Comparison of ENCODE assay signal across 1 cellular context in the genomic region with DNA sequence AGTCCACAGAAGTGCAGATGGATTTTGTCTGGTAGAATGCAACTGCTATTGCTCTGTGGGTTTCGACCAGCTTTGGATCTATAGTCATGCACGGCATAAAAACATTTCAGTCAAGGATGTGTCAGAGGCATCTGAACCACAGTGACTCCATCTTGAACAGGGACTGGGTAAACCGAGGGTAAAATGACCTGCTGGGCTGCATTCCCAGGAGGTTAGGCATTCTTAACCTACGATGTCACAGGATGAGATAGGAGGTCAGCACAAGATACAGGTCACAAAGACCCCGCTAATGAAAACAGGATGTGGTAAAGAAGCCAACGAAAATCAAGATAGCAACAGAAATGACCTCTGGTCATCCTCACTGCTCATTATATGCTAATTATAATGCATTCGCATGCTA.
TF ChIP-seq lines count a peak whose summit lies in the region.

No MANE protein-coding gene starts in this region.

TF ChIP-seq in K562, 482 proteins besides CTCF, POLR2A, EP300 and RAD21 (continued from another document and continues in another):
- TF ChIP-seq, protein P1, sequence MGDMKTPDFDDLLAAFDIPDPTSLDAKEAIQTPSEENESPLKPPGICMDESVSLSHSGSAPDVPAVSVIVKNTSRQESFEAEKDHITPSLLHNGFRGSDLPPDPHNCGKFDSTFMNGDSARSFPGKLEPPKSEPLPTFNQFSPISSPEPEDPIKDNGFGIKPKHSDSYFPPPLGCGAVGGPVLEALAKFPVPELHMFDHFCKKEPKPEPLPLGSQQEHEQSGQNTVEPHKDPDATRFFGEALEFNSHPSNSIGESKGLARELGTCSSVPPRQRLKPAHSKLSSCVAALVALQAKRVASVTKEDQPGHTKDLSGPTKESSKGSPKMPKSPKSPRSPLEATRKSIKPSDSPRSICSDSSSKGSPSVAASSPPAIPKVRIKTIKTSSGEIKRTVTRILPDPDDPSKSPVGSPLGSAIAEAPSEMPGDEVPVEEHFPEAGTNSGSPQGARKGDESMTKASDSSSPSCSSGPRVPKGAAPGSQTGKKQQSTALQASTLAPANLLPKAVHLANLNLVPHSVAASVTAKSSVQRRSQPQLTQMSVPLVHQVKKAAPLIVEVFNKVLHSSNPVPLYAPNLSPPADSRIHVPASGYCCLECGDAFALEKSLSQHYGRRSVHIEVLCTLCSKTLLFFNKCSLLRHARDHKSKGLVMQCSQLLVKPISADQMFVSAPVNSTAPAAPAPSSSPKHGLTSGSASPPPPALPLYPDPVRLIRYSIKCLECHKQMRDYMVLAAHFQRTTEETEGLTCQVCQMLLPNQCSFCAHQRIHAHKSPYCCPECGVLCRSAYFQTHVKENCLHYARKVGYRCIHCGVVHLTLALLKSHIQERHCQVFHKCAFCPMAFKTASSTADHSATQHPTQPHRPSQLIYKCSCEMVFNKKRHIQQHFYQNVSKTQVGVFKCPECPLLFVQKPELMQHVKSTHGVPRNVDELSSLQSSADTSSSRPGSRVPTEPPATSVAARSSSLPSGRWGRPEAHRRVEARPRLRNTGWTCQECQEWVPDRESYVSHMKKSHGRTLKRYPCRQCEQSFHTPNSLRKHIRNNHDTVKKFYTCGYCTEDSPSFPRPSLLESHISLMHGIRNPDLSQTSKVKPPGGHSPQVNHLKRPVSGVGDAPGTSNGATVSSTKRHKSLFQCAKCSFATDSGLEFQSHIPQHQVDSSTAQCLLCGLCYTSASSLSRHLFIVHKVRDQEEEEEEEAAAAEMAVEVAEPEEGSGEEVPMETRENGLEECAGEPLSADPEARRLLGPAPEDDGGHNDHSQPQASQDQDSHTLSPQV (IDR thresholded peaks at IDR 0.05) = no peak
- TF ChIP-seq NBN (IDR thresholded peaks at IDR 0.05; ENCODE audit: low read depth) (no peak), GATAD2A (IDR thresholded peaks at IDR 0.05) (no peak), ETS2 (tag; IDR thresholded peaks at IDR 0.05; ENCODE audit: borderline replicate concordance, poor library complexity, severe bottlenecking) (no peak), KDM2B (CRISPR knock-in tag; IDR thresholded peaks at IDR 0.05) (no peak), CXXC5 (CRISPR knock-in tag; IDR thresholded peaks at IDR 0.05) (no peak), KLF16 (IDR thresholded peaks at IDR 0.05) (no peak), CREM (IDR thresholded peaks at IDR 0.05; ENCODE audit: low read depth) (no peak), DDX20 (tag; IDR thresholded peaks at IDR 0.05; ENCODE audit: low read depth) (peak; percentile 87), ZFP1 (CRISPR knock-in tag; IDR thresholded peaks at IDR 0.05) (peak; percentile 95), CCAR2 (IDR thresholded peaks at IDR 0.05; ENCODE audit: low read depth, low read length) (no peak), FOXK1 (CRISPR knock-in tag; IDR thresholded peaks at IDR 0.05; ENCODE audit: borderline replicate concordance) (no peak), ETV5 (CRISPR knock-in tag; IDR thresholded peaks at IDR 0.05; ENCODE audit: low read depth) (no peak), ZNF311 (CRISPR knock-in tag; IDR thresholded peaks at IDR 0.05) (peak; percentile 99), ZNF586 (CRISPR knock-in tag; conservative IDR thresholded peaks at IDR 0.05) (0 out of 2 replicates have a peak, but pooled peaks have one; percentile 45), ZNF57 (CRISPR knock-in tag; IDR thresholded peaks at IDR 0.05) (peak; percentile 92), NCOR1 (IDR thresholded peaks at IDR 0.05) (no peak), RBFOX2 (IDR thresholded peaks at IDR 0.05; ENCODE audit: low read depth, low read length) (no peak), ZBTB1 (CRISPR knock-in tag; IDR thresholded peaks at IDR 0.05; ENCODE audit: borderline replicate concordance, low read depth) (no peak), NCOA2 (IDR thresholded peaks at IDR 0.05; ENCODE audit: partially characterized antibody in 2 of 2) (no peak), FUS (optimal IDR thresholded peaks at IDR 0.05; ENCODE audit: low read depth, low read length) (no peak), TRIM24 (IDR thresholded peaks at IDR 0.05) (no peak), KDM5B (IDR thresholded peaks at IDR 0.05; ENCODE audit: insufficient replicate concordance, low read depth, low read length) (no peak), CBX2 (IDR thresholded peaks at IDR 0.05; ENCODE audit: insufficient read depth, low read length, poor library complexity, severe bottlenecking) (no peak), ZNF212 (CRISPR knock-in tag; IDR thresholded peaks at IDR 0.05) (peak; percentile 96), NFIX (CRISPR knock-in tag; IDR thresholded peaks at IDR 0.05; ENCODE audit: low read depth) (0 out of 2 replicates have a peak, but pooled peaks have one; percentile 29), PYGO2 (tag; IDR thresholded peaks at IDR 0.05) (no peak), ZNF778 (CRISPR knock-in tag; IDR thresholded peaks at IDR 0.05) (no peak), BHLHE40 (IDR thresholded peaks at IDR 0.05; ENCODE audit: low read length) (no peak), CHD4 (IDR thresholded peaks at IDR 0.05; ENCODE audit: insufficient read depth, insufficient replicate concordance, low read depth, low read length, poor library complexity, severe bottlenecking) (no peak), ZNF764 (CRISPR knock-in tag; IDR thresholded peaks at IDR 0.05; ENCODE audit: low read depth) (no peak), SMC3 (conservative IDR thresholded peaks at IDR 0.05; ENCODE audit: insufficient read depth, low read depth, low read length) (no peak), ZNF583 (CRISPR knock-in tag; IDR thresholded peaks at IDR 0.05) (peak; percentile 90; the same call in 1 of the 2 replicates), ZNF507 (tag; conservative IDR thresholded peaks at IDR 0.05) (no peak), ZC3H8 (IDR thresholded peaks at IDR 0.05) (no peak), ZNF696 (CRISPR knock-in tag; conservative IDR thresholded peaks at IDR 0.05) (no peak), ZNF140 (CRISPR knock-in tag; IDR thresholded peaks at IDR 0.05) (no peak)
- TF ChIP-seq, protein P2, sequence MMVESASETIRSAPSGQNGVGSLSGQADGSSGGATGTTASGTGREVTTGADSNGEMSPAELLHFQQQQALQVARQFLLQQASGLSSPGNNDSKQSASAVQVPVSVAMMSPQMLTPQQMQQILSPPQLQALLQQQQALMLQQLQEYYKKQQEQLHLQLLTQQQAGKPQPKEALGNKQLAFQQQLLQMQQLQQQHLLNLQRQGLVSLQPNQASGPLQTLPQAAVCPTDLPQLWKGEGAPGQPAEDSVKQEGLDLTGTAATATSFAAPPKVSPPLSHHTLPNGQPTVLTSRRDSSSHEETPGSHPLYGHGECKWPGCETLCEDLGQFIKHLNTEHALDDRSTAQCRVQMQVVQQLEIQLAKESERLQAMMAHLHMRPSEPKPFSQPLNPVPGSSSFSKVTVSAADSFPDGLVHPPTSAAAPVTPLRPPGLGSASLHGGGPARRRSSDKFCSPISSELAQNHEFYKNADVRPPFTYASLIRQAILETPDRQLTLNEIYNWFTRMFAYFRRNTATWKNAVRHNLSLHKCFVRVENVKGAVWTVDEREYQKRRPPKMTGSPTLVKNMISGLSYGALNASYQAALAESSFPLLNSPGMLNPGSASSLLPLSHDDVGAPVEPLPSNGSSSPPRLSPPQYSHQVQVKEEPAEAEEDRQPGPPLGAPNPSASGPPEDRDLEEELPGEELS (CRISPR knock-in tag; IDR thresholded peaks at IDR 0.05; ENCODE audit: borderline replicate concordance) = no peak
- TF ChIP-seq, protein P3, sequence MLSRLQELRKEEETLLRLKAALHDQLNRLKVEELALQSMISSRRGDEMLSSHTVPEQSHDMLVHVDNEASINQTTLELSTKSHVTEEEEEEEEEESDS (CRISPR knock-in tag; IDR thresholded peaks at IDR 0.05) = no peak
- TF ChIP-seq, protein P4, sequence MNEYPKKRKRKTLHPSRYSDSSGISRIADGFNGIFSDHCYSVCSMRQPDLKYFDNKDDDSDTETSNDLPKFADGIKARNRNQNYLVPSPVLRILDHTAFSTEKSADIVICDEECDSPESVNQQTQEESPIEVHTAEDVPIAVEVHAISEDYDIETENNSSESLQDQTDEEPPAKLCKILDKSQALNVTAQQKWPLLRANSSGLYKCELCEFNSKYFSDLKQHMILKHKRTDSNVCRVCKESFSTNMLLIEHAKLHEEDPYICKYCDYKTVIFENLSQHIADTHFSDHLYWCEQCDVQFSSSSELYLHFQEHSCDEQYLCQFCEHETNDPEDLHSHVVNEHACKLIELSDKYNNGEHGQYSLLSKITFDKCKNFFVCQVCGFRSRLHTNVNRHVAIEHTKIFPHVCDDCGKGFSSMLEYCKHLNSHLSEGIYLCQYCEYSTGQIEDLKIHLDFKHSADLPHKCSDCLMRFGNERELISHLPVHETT (CRISPR knock-in tag; conservative IDR thresholded peaks at IDR 0.05 in 1 of 2, IDR thresholded peaks at IDR 0.05 in 1 of 2) = peak in 1 of 2 experiments; percentile 99; a peak in 2 of 4 replicates
- TF ChIP-seq, protein P5, sequence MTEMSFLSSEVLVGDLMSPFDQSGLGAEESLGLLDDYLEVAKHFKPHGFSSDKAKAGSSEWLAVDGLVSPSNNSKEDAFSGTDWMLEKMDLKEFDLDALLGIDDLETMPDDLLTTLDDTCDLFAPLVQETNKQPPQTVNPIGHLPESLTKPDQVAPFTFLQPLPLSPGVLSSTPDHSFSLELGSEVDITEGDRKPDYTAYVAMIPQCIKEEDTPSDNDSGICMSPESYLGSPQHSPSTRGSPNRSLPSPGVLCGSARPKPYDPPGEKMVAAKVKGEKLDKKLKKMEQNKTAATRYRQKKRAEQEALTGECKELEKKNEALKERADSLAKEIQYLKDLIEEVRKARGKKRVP (CRISPR knock-in tag; IDR thresholded peaks at IDR 0.05) = peak; percentile 93
- TF ChIP-seq, protein P6, sequence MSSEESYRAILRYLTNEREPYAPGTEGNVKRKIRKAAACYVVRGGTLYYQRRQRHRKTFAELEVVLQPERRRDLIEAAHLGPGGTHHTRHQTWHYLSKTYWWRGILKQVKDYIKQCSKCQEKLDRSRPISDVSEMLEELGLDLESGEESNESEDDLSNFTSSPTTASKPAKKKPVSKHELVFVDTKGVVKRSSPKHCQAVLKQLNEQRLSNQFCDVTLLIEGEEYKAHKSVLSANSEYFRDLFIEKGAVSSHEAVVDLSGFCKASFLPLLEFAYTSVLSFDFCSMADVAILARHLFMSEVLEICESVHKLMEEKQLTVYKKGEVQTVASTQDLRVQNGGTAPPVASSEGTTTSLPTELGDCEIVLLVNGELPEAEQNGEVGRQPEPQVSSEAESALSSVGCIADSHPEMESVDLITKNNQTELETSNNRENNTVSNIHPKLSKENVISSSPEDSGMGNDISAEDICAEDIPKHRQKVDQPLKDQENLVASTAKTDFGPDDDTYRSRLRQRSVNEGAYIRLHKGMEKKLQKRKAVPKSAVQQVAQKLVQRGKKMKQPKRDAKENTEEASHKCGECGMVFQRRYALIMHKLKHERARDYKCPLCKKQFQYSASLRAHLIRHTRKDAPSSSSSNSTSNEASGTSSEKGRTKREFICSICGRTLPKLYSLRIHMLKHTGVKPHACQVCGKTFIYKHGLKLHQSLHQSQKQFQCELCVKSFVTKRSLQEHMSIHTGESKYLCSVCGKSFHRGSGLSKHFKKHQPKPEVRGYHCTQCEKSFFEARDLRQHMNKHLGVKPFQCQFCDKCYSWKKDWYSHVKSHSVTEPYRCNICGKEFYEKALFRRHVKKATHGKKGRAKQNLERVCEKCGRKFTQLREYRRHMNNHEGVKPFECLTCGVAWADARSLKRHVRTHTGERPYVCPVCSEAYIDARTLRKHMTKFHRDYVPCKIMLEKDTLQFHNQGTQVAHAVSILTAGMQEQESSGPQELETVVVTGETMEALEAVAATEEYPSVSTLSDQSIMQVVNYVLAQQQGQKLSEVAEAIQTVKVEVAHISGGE (CRISPR knock-in tag; IDR thresholded peaks at IDR 0.05) = peak in 2 of 3 experiments; percentile 47 to 70; a peak in 2 of 6 replicates
- TF ChIP-seq, protein P7, sequence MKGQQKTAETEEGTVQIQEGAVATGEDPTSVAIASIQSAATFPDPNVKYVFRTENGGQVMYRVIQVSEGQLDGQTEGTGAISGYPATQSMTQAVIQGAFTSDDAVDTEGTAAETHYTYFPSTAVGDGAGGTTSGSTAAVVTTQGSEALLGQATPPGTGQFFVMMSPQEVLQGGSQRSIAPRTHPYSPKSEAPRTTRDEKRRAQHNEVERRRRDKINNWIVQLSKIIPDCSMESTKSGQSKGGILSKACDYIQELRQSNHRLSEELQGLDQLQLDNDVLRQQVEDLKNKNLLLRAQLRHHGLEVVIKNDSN (CRISPR knock-in tag; IDR thresholded peaks at IDR 0.05) = no peak
- TF ChIP-seq, protein P8, sequence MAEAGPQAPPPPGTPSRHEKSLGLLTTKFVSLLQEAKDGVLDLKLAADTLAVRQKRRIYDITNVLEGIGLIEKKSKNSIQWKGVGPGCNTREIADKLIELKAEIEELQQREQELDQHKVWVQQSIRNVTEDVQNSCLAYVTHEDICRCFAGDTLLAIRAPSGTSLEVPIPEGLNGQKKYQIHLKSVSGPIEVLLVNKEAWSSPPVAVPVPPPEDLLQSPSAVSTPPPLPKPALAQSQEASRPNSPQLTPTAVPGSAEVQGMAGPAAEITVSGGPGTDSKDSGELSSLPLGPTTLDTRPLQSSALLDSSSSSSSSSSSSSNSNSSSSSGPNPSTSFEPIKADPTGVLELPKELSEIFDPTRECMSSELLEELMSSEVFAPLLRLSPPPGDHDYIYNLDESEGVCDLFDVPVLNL (CRISPR knock-in tag; IDR thresholded peaks at IDR 0.05; ENCODE audit: low read depth) = no peak
- TF ChIP-seq, protein P9, sequence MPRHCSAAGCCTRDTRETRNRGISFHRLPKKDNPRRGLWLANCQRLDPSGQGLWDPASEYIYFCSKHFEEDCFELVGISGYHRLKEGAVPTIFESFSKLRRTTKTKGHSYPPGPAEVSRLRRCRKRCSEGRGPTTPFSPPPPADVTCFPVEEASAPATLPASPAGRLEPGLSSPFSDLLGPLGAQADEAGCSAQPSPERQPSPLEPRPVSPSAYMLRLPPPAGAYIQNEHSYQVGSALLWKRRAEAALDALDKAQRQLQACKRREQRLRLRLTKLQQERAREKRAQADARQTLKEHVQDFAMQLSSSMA (CRISPR knock-in tag; IDR thresholded peaks at IDR 0.05) = no peak
- TF ChIP-seq, protein P10, sequence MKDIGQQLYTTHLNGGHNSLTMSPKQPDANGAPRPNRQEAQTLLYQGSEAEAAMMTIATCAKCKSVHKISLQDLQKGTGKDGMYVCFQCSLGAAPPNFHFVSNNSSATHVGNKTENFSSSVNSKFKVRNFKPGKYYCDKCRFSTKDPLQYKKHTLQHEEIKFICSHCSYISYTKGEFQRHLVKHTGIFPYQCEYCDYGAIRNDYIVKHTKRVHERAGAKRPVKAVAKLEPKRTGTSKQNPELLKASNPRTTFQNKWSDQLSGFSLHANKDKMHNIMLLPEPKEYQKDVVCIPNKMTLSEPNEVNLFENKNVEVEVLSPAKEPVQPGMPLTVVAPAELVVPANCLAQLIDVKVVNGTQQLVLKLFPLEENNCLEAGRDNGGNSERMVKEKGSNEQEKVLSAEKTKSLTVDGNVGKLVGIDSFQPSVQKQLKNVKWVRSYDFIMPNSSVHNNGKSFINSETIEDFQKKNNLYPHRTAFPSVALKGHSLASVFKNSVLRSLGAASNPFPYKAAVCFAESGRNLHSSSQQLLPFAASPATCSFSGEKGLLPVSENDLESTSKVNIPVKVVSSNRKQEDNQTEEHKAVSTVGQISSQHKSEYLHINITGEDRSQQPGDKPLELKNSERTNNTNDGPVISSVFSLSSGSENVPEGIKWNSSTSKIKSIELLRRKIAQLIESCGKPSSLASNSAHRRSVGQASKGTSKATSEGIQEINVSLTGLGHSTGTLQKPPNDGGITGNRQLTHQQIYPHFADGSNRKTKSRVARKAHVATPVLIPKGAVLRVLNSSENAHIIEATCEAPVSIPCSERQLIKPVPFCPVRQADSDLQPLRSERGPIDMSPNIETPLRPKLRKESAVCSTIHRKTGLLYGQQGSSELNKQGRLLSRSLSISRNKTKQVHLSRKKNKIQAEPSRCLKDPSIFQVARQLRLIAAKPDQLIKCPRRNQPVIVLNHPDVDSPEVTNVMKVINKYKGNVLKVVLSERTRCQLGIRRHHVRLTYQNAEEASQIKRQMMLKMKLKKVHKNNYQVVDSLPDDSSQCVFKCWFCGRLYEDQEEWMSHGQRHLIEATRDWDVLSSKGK (CRISPR knock-in tag; IDR thresholded peaks at IDR 0.05) = peak; percentile 84; the same call in 1 of the 2 replicates
